10 cellular contexts compared by ENCODE assay signal in the genomic region with DNA sequence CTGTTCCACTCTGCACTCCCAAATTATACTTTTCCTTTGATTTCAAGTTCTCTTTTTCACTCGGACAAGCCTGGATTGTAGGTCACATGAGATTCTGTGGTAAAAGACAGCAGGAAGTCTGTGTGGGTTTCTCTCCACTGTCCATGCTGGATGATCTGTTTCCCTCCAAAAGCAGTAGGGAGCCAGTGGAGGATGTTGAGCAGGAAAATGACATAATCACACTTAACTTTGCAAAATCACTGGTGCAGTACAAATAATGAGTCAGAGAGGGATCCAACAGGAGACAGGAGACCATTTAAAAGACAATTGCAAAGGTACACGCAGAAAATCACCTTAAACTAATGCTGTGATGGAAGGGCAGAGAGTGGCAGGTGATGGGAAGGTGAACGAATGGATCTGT.
DNase-seq lines count a peak whose midpoint lies in the region; ATAC-seq and TF ChIP-seq lines count a peak whose summit lies in the region.
"Had no signal": no experiment of that assay in that cellular context is flagged by ENCODE, and none has a peak within 500 bp of the region (broad histone marks: within the 10 kb centered on the region; RNA-seq: fewer than 3 reads in every experiment).

No MANE protein-coding gene starts in this region.

- no peak for ATAC-seq in activated CD8-positive, alpha-beta T cell treated with anti-CD3 and anti-CD28 coated beads for 36 hours
- no peak for ATAC-seq in HG02852 (IDR thresholded peaks at IDR 0.05; ENCODE audit: unreplicated experiment)

- H3K4me1 ChIP-seq in SJSA1 (replicated peaks): peaks cover 20% of the 10 kb centered on the region

- POLR2A ChIA-PET in activated CD8-positive, alpha-beta T cell treated with anti-CD3 and anti-CD28 coated beads for 36 hours (lab: Charles Lee): no interaction called here

- intact Hi-C loops in activated CD8-positive, alpha-beta T cell treated with anti-CD3 and anti-CD28 coated beads for 36 hours (cut with micrococcal nuclease): no loop called here

- H3K4me3 ChIP-seq in AG10803 (ENCODE audit: low read length) (no peak overlapping the region), SJSA1 (no peak overlapping the region), kidney epithelial cell (ENCODE audit: low read depth, low read length) (no peak overlapping the region)

- peaks cover 6% of the 10 kb centered on the region for H3K36me3 Mint-ChIP-seq in activated CD8-positive, alpha-beta T cell treated with anti-CD3 and anti-CD28 coated beads for 36 hours (ENCODE audit: low read depth)
- H3K36me3 Mint-ChIP-seq: mesothelial cell of epicardium had no signal

- H3K27me3 ChIP-seq in SJSA1 (replicated peaks) (no peaks in the 10 kb centered on the region), kidney epithelial cell (ENCODE audit: control insufficient read depth, insufficient read depth, low read length) (no peaks in the 10 kb centered on the region)

- H3K4me3 Mint-ChIP-seq in activated CD8-positive, alpha-beta T cell treated with anti-CD3 and anti-CD28 coated beads for 36 hours: no peak overlapping the region
- H3K4me3 Mint-ChIP-seq: CD14-positive monocyte, mesothelial cell of epicardium had no signal

- H3K9me3 ChIP-seq in SJSA1 (replicated peaks): no peaks in the 10 kb centered on the region

- no peaks in the 10 kb centered on the region for H3K27me3 Mint-ChIP-seq in activated CD8-positive, alpha-beta T cell treated with anti-CD3 and anti-CD28 coated beads for 36 hours

- H3K9me3 Mint-ChIP-seq in activated CD8-positive, alpha-beta T cell treated with anti-CD3 and anti-CD28 coated beads for 36 hours: no peaks in the 10 kb centered on the region
- H3K9me3 Mint-ChIP-seq: CD14-positive monocyte, mesothelial cell of epicardium had no signal

- H3K27ac ChIP-seq in SJSA1: peak overlapping the region; percentile 4; the same call in 1 of the 2 replicates

- no peak overlapping the region for H3K27ac Mint-ChIP-seq in activated CD8-positive, alpha-beta T cell treated with anti-CD3 and anti-CD28 coated beads for 36 hours
- H3K27ac Mint-ChIP-seq: mesothelial cell of epicardium had no signal

- H3K36me3 ChIP-seq in SJSA1 (no peaks in the 10 kb centered on the region), kidney epithelial cell (ENCODE audit: control insufficient read depth, insufficient read depth, low read length) (no peaks in the 10 kb centered on the region)

- TF ChIP-seq CTCF in AG10803 (conservative IDR thresholded peaks at IDR 0.05; ENCODE audit: low read length) (no peak), kidney epithelial cell (IDR thresholded peaks at IDR 0.05; ENCODE audit: insufficient read depth, low read length, poor library complexity, severe bottlenecking) (no peak)
- no peak for TF ChIP-seq CTCF in activated CD8-positive, alpha-beta T cell treated with anti-CD3 and anti-CD28 coated beads for 36 hours (IDR thresholded peaks at IDR 0.05)

- peaks cover 12% of the 10 kb centered on the region for H3K4me1 Mint-ChIP-seq in activated CD8-positive, alpha-beta T cell treated with anti-CD3 and anti-CD28 coated beads for 36 hours (ENCODE audit: low read depth)

- CTCF ChIA-PET in activated CD8-positive, alpha-beta T cell treated with anti-CD3 and anti-CD28 coated beads for 36 hours (lab: Charles Lee): no interaction called here

- DNase-seq in AG10803 (ENCODE audit: low read depth) (peak; percentile 19), HS-5 (ENCODE audit: low read depth) (peak; percentile 9), SJSA1 (ENCODE audit: low read depth in 1 of 2, low spot score in 2 of 2) (peak in 1 of 2 experiments; percentile 27), kidney epithelial cell (ENCODE audit: low read depth) (peak; percentile 56), NCI-H2029 treated with DMSO at 0.1 percent for 48 hours (lab: John Stamatoyannopoulos, UW) (no peak)
- DNase-seq in activated CD8-positive, alpha-beta T cell treated with anti-CD3 and anti-CD28 coated beads for 36 hours: no peak
- DNase-seq in stimulated activated CD4-positive, alpha-beta T cell treated with anti-CD3 and anti-CD28 coated beads, Interleukin-12 subunit alpha, Interleukin-12 subunit beta, amount 100 ng/mL, for 4 hours: no peak

Comparison
In these comparisons a context has a peak if more than half of its experiments do, and no peak if none do; other contexts are left out.
1. DNase-seq: peak in AG10803 (single experiment), HS-5 (single experiment) and kidney epithelial cell (single experiment); none in activated CD8-positive, alpha-beta T cell treated with anti-CD3 and anti-CD28 coated beads for 36 hours (single experiment), NCI-H2029 treated with DMSO at 0.1 percent for 48 hours (single experiment) and stimulated activated CD4-positive, alpha-beta T cell treated with anti-CD3 and anti-CD28 coated beads, Interleukin-12 subunit alpha, Interleukin-12 subunit beta, amount 100 ng/mL, for 4 hours (single experiment).